8 cellular contexts compared by ENCODE assay signal in the genomic region with DNA sequence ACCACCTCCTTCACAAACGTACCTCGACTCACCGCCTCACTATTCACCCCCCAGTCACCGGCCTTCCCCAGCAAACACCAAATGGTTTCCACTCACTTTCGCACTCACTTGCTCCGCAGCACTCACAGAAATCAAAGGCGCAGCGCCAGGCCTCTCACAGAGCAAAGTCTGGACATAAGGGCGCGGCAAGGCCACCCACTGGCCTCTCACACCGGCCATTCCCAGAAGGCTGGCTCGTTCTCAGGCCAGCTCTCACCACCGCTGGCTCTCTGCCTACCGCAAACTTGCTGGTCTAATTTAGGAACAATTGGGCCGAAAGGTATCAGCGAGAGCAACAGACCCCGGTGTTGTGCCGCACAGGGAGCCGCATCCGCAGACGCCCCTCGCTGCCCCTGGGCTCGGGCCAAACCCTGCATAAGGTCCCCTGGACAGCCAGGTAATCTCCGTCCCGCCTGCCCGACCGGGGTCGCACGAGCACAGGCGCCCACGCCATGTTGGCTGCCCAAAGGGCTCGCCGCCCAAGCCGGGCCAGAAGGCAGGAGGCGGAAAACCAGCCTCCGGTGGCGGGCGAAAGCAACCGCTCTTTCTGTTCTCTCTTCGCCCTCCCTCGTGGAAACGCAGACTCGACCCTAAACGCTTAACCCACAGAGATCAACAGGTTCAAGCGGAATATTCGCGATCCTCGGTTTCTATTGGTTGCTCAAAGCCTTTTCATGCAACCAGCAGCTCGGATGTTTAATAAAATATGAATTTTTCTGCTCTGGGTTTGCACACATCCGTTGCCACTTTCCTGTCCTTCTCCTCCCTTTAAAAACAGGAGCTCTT. TPM values are rescaled to one million over a fixed set of nuclear protein-coding genes. Genes with fewer than 3 reads are reported as not detected.
DNase-seq lines count a peak whose midpoint lies in the region; ATAC-seq and TF ChIP-seq lines count a peak whose summit lies in the region.

No MANE protein-coding gene starts in this region.

- H4K5ac ChIP-seq in mesendoderm (ENCODE audit: low read length), result no peak overlapping the region

- H3K27me3 ChIP-seq in brain microvascular endothelial cell (replicated peaks) (peaks cover 90% of the 10 kb centered on the region), mesendoderm (ENCODE audit: insufficient read depth, low read length, poor library complexity) (peaks cover 48% of the 10 kb centered on the region)

- H3K4me3 ChIP-seq in AG04449 (ENCODE audit: low read depth, low read length) (peak overlapping the region; percentile 88), brain microvascular endothelial cell (ENCODE audit: low read depth, low read length) (peak overlapping the region; percentile 20), mesendoderm (ENCODE audit: low read length) (peak overlapping the region; percentile 40)

- CTCF ChIA-PET in AG04449 (lab: Yijun Ruan, JAX), result interaction anchor here (0.8 to 3.7 kb wide), 5 partner anchors 11 to 531 kb away, joined by 3 to 18 read pairs (median 13); no protein-coding TSS in a partner anchor
- CTCF ChIA-PET in RWPE1 (lab: Yijun Ruan, JAX), result no interaction called here

- no peak overlapping the region for H3K23ac ChIP-seq in mesendoderm (ENCODE audit: low read length)

- H4K8ac ChIP-seq in mesendoderm (ENCODE audit: low read depth, low read length), result no peak overlapping the region

- peak overlapping the region; percentile 76 for H3K56ac ChIP-seq in mesendoderm (ENCODE audit: low read length)

- no peak overlapping the region for H2BK15ac ChIP-seq in mesendoderm (replicated peaks; ENCODE audit: low read depth)

- H3K27ac ChIP-seq in brain microvascular endothelial cell (no peak overlapping the region), mesendoderm (ENCODE audit: low read depth, low read length) (no peak overlapping the region), RWPE1 (no peak overlapping the region)

- DNase-seq in AG04449 (ENCODE audit: low read depth, low spot score) (no peak), brain microvascular endothelial cell (no peak), mesendoderm (peak; percentile 44), RWPE1 (ENCODE audit: low spot score) (no peak), NOMO-1 treated with DMSO at 0.1 percent for 48 hours (lab: John Stamatoyannopoulos, UW; ENCODE audit: unreplicated experiment) (no peak), COR-L47 (lab: John Stamatoyannopoulos, UW) (no peak)

- no peak overlapping the region for H2BK5ac ChIP-seq in mesendoderm (ENCODE audit: low read length)

- peak overlapping the region; percentile 45 for H3K9ac ChIP-seq in mesendoderm (ENCODE audit: low read length)

- H3K4ac ChIP-seq in mesendoderm (ENCODE audit: low read depth, low read length), result no peak overlapping the region

- peaks cover 2% of the 10 kb centered on the region for H3K4me1 ChIP-seq in mesendoderm (ENCODE audit: control insufficient read depth, low read depth, low read length)

- in situ Hi-C loops in brain microvascular endothelial cell (cut with HindIII; ENCODE audit: low pct_ligation_motif_present, low sequenced_read_pairs), result no loop called here

- peak overlapping the region; percentile 69 for H3K4me2 ChIP-seq in mesendoderm (ENCODE audit: low read length)

- no peak overlapping the region for H2AK5ac ChIP-seq in mesendoderm (ENCODE audit: low read length)

- POLR2A ChIA-PET in AG04449 (lab: Yijun Ruan, JAX), result no interaction called here
- POLR2A ChIA-PET in RWPE1 (lab: Yijun Ruan, JAX; ENCODE audit: low non-redundant PET), result no interaction called here

- H3K18ac ChIP-seq in mesendoderm (ENCODE audit: low read length), result no peak overlapping the region

- TF ChIP-seq CTCF in AG04449 (IDR thresholded peaks at IDR 0.05; ENCODE audit: insufficient read depth, low read length, missing control alignments) (no peak), brain microvascular endothelial cell (IDR thresholded peaks at IDR 0.05; ENCODE audit: low read depth, low read length, missing control alignments) (no peak), RWPE1 (conservative IDR thresholded peaks at IDR 0.05; ENCODE audit: low read depth) (no peak)

- peak; percentile 34 for ATAC-seq in GM21529 (IDR thresholded peaks at IDR 0.05; ENCODE audit: unreplicated experiment)
- ATAC-seq in HG03045 (IDR thresholded peaks at IDR 0.05; ENCODE audit: unreplicated experiment), result no peak

- no peak overlapping the region for H2BK120ac ChIP-seq in mesendoderm (ENCODE audit: low read depth, low read length)

- no peaks in the 10 kb centered on the region for H3K36me3 ChIP-seq in brain microvascular endothelial cell (replicated peaks)
- no peaks in the 10 kb centered on the region for H3K36me3 ChIP-seq in mesendoderm (ENCODE audit: control insufficient read depth, insufficient read depth, low read length)

- H3K79me1 ChIP-seq in mesendoderm (ENCODE audit: low read length), result no peaks in the 10 kb centered on the region

- no CpG with 5 or more reads among the region's 50 CpGs for WGBS in mesendoderm (ENCODE audit: extremely low coverage, insufficient coverage, low lambda C conversion rate)

- H3K79me2 ChIP-seq in mesendoderm (ENCODE audit: control insufficient read depth, insufficient read depth, low read length), result no peaks in the 10 kb centered on the region

RNA-seq across cellular contexts. Expression of gene SHOX2, which starts 2.9 kb away (rescaled TPM):
- polyA plus RNA-seq in mesendoderm (2013, experiment 1 of 2), result 1.1 TPM
- polyA plus RNA-seq in mesendoderm (2013, experiment 2 of 2), result 0.88 TPM

RNA-seq across cellular contexts. Expression of gene RSRC1, which starts 6.5 kb away (rescaled TPM):
- polyA plus RNA-seq in mesendoderm (2013, experiment 1 of 2), result 29.6 TPM
- polyA plus RNA-seq in mesendoderm (2013, experiment 2 of 2), result 28.4 TPM

Comparison
In these comparisons a context has a peak if more than half of its experiments do, and no peak if none do; other contexts are left out.
1. H3K4me3 ChIP-seq: peak in every context shown above with its lines; median percentile 88 in AG04449; 40 in mesendoderm; 20 in brain microvascular endothelial cell.